9 cellular contexts compared by ENCODE assay signal in the genomic region with DNA sequence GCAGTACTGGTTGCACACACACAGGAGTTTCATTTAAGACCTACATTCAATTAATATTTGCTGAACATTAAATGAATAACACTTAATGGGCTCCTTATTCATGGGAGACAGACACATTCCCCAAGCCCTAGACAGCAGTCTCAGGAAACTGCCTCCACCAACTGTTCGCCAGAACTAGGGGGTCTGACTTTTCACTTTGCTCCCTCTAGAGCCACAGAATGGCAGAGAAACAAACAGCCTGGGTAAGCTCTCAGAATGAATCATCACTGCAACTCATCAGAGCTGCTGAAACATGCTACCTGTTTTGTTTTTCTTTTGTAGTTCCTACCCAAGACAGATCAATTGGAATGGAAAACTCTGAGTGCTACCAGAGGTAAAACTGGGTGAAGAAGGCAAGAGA. TPM values are rescaled to one million over a fixed set of nuclear protein-coding genes. Genes with fewer than 3 reads are reported as not detected.
DNase-seq lines count a peak whose midpoint lies in the region; TF ChIP-seq lines count a peak whose summit lies in the region.
"Had no signal": no experiment of that assay in that cellular context is flagged by ENCODE, and none has a peak within 500 bp of the region (broad histone marks: within the 10 kb centered on the region; RNA-seq: fewer than 3 reads in every experiment).

No MANE protein-coding gene starts in this region.

- 24 to 48% methylated on average over 1 of the region's 1 CpG for WGBS in esophagus, 2 donors
- WGBS in suprapubic skin = 55% methylated on average over 1 of the region's 1 CpG

- H3K36me3 ChIP-seq in esophagus (ENCODE audit: control insufficient read depth in 2 of 2, insufficient read depth in 2 of 2, low read length in 1 of 2) (peaks cover 0 to 3% of the 10 kb centered on the region in 2 donors), suprapubic skin (peaks cover 14% of the 10 kb centered on the region)

- H3K27me3 ChIP-seq in esophagus (ENCODE audit: control insufficient read depth in 1 of 2, insufficient read depth in 2 of 2, low read length in 2 of 2) (no peaks in the 10 kb centered on the region), suprapubic skin (no peaks in the 10 kb centered on the region)
- H3K27me3 ChIP-seq: BLaER1 treated with 17β-estradiol and CSF1 and Interleukin-3, amounts not matched to agents 10 nM and 100 nM had no signal

- no peak for TF ChIP-seq EP300 in suprapubic skin (IDR thresholded peaks at IDR 0.05)

- DNase-seq in activated CD8-positive, alpha-beta memory T cell treated with anti-CD3 and anti-CD28 coated beads for 24 hours = peak; percentile 60
- no peak for DNase-seq in activated CD8-positive, alpha-beta memory T cell treated with anti-CD3 and anti-CD28 coated beads, Interleukin-2, amount 50 U/mL, for 4 hours
- DNase-seq in LHCN-M2 (ENCODE audit: low read depth) (peak; percentile 29), suprapubic skin (ENCODE audit: low spot score in 2 of 2) (no peak), OCI-M1 (lab: John Stamatoyannopoulos, UW) (no peak), NCI-H2196 (lab: John Stamatoyannopoulos, UW; ENCODE audit: unreplicated experiment) (no peak), 8988T (no peak)

- H3K4me1 ChIP-seq in esophagus (ENCODE audit: control insufficient read depth in 2 of 2, insufficient read depth in 2 of 2, low read length in 1 of 2) (peaks cover 4 to 7% of the 10 kb centered on the region in 2 donors), suprapubic skin (peaks cover 38% of the 10 kb centered on the region)

- no peaks in the 10 kb centered on the region for H3K9me3 ChIP-seq in esophagus (ENCODE audit: control insufficient read depth in 2 of 2, insufficient read depth in 1 of 2, low read depth in 1 of 2, low read length in 1 of 2)
- H3K9me3 ChIP-seq in suprapubic skin = no peaks in the 10 kb centered on the region
- H3K9me3 ChIP-seq: BLaER1 treated with 17β-estradiol and CSF1 and Interleukin-3, amounts not matched to agents 10 nM and 100 nM had no signal

- H3K27ac ChIP-seq in esophagus (ENCODE audit: low read depth in 2 of 2, low read length in 1 of 2) (peak overlapping the region; percentile 80 to 88), suprapubic skin (peak overlapping the region; percentile 63)

- H3K4me3 ChIP-seq in esophagus (ENCODE audit: low read depth in 1 of 2, low read length in 2 of 2) = no peak overlapping the region
- no peak overlapping the region for H3K4me3 ChIP-seq in suprapubic skin
- H3K4me3 ChIP-seq: BLaER1 treated with 17β-estradiol and CSF1 and Interleukin-3, amounts not matched to agents 10 nM and 100 nM had no signal

- no peak for TF ChIP-seq POLR2A in suprapubic skin (IDR thresholded peaks at IDR 0.05)

- TF ChIP-seq CTCF in suprapubic skin (IDR thresholded peaks at IDR 0.05) = no peak

RNA-seq across cellular contexts. Expression of gene ELK4, which starts 31.7 kb away (rescaled TPM):
- total RNA-seq in LHCN-M2 (2014; rRNA removed) = 10.5 and 13.3 TPM in 2 replicates
- 3.0 TPM for polyA plus RNA-seq in LHCN-M2 (2012)
- polyA plus RNA-seq in esophagus = 1 to 10 TPM; 4.0 to 4.2 TPM
- 10 to 100 TPM; 30.9 to 52.6 (median 43.8) TPM for total RNA-seq in suprapubic skin

Comparison
In these comparisons a context has a peak if more than half of its experiments do, and no peak if none do; other contexts are left out.
1. DNase-seq: peak in activated CD8-positive, alpha-beta memory T cell treated with anti-CD3 and anti-CD28 coated beads for 24 hours (single experiment) and LHCN-M2 (single experiment); none in activated CD8-positive, alpha-beta memory T cell treated with anti-CD3 and anti-CD28 coated beads, Interleukin-2, amount 50 U/mL, for 4 hours (single experiment), suprapubic skin (0 of 2), OCI-M1 (single experiment), NCI-H2196 (single experiment) and 8988T (single experiment).